Comparison of ENCODE assay signal across 8 cellular contexts in the genomic region with DNA sequence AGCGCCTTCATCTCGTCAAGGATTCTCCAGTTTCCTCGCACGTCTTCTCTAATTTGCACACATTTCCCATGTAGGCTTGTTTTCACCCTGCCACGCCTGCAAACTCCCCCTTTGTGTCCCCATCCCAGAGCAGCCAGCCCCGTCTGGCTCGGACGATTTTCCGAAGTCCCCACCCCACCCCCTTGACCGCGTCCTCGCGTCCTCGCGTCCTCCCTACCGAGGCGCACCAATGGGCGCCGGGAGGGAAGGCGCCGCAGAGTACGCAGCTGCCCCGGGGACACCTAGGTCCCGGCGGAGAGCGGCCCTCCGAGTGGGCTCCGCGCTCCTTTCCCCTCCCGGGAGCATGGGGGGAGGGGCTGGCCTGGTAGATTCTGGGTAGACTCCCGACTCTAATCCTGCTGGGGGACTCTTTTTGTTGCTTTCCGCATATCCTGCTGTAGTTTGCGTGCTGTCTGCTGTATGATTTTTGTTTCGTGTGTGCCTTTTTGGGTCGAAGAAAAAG.
A peak's percentile ranks its signal among the peaks of the same experiment; 100 is the strongest.
DNase-seq lines count a peak whose midpoint lies in the region; ATAC-seq and TF ChIP-seq lines count a peak whose summit lies in the region.

No MANE protein-coding gene starts in this region.

- peaks cover 11% of the 10 kb centered on the region for H3K4me1 ChIP-seq in NT2/D1 (ENCODE audit: insufficient read depth, insufficient read length)

- H3K4me1 Mint-ChIP-seq in stimulated activated naive CD8-positive, alpha-beta T cell treated with anti-CD3 and anti-CD28 coated beads, Interleukin-15, Interleukin-2, amounts not matched to agents 100 ng/mL and 50 ng/mL, for 24 hours (ENCODE audit: low read depth) = peaks cover 20% of the 10 kb centered on the region

- no peaks in the 10 kb centered on the region for H3K36me3 Mint-ChIP-seq in stimulated activated naive CD8-positive, alpha-beta T cell treated with anti-CD3 and anti-CD28 coated beads, Interleukin-15, Interleukin-2, amounts not matched to agents 100 ng/mL and 50 ng/mL, for 24 hours (ENCODE audit: low read depth)

- DNase-seq in GM06990 (ENCODE audit: extremely low read depth, insufficient read length) (peak; percentile 7), NT2/D1 (ENCODE audit: low read depth, low spot score) (no peak), left kidney (ENCODE audit: low read depth, low spot score) (peak; percentile 87)

- no peaks in the 10 kb centered on the region for H3K9me3 Mint-ChIP-seq in stimulated activated naive CD8-positive, alpha-beta T cell treated with anti-CD3 and anti-CD28 coated beads, Interleukin-15, Interleukin-2, amounts not matched to agents 100 ng/mL and 50 ng/mL, for 24 hours

- H3K9me3 ChIP-seq in NT2/D1 (ENCODE audit: insufficient read depth, low read length) = no peaks in the 10 kb centered on the region

- H3K27ac Mint-ChIP-seq in stimulated activated naive CD8-positive, alpha-beta T cell treated with anti-CD3 and anti-CD28 coated beads, Interleukin-15, Interleukin-2, amounts not matched to agents 100 ng/mL and 50 ng/mL, for 24 hours = peak overlapping the region; percentile 37

- no peak overlapping the region for H3K4me3 ChIP-seq in GM06990 (replicated peaks; ENCODE audit: low read depth, low read length)
- H3K4me3 ChIP-seq in NT2/D1 (ENCODE audit: insufficient read length, low read depth) = peak overlapping the region; percentile 98

- H3K27me3 ChIP-seq in GM06990 (replicated peaks; ENCODE audit: control insufficient read depth, insufficient read depth, low read length) (no peaks in the 10 kb centered on the region; the same call in none of the 2 replicates), NT2/D1 (ENCODE audit: insufficient read depth, insufficient read length) (peaks cover 32% of the 10 kb centered on the region)

- no peaks in the 10 kb centered on the region for H3K36me3 ChIP-seq in GM06990 (ENCODE audit: control insufficient read depth, insufficient read depth, low read length)
- H3K36me3 ChIP-seq in NT2/D1 (ENCODE audit: insufficient read depth, insufficient read length, low read length) = peaks cover 12% of the 10 kb centered on the region

- H3K9ac ChIP-seq in NT2/D1 (ENCODE audit: insufficient read length, low read depth) = peak overlapping the region; percentile 99

- no peak for ATAC-seq in GM19463 (IDR thresholded peaks at IDR 0.05; ENCODE audit: unreplicated experiment)
- ATAC-seq in HG03469 (IDR thresholded peaks at IDR 0.05; ENCODE audit: unreplicated experiment) = no peak
- ATAC-seq in GM21737 (IDR thresholded peaks at IDR 0.05; ENCODE audit: unreplicated experiment) = no peak

- H3K4me3 Mint-ChIP-seq in stimulated activated naive CD8-positive, alpha-beta T cell treated with anti-CD3 and anti-CD28 coated beads, Interleukin-15, Interleukin-2, amounts not matched to agents 100 ng/mL and 50 ng/mL, for 24 hours = peak overlapping the region; percentile 88

- no peak for TF ChIP-seq CTCF in GM06990 (IDR thresholded peaks at IDR 0.05; ENCODE audit: insufficient read depth, low read length, poor library complexity, severe bottlenecking)

- peaks cover 60% of the 10 kb centered on the region for H3K27me3 Mint-ChIP-seq in stimulated activated naive CD8-positive, alpha-beta T cell treated with anti-CD3 and anti-CD28 coated beads, Interleukin-15, Interleukin-2, amounts not matched to agents 100 ng/mL and 50 ng/mL, for 24 hours

- H3K27ac ChIP-seq in cingulate gyrus (ENCODE audit: low read depth, low read length) = peak overlapping the region; percentile 29
